In the genomic region with DNA sequence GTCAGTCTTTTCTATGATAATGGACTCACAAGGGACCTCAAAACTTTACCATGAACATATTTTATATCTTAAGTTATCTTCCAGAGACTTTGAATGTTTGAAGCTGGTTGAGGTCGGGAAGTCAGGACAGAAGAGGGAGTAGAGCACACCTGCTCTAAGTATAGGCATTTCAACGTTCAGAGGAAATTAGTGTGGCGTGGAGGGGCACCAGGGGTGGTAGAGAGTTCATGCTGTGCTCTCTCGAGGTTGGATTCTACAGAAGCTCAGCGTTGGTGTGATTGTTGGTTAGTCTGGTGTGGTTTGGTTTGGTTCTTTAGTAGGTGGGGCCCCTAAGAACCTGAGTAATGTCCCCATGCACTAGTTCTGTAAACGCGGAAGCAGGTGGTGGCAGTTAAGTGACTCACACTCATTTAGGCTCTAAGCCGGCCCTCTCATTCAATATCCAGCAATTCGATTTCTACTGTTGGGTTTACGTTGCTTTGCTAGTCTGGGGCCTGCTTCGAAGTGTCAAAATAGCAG, we compare ENCODE assay signal across 18 cellular contexts. TPM values are rescaled to one million over a fixed set of nuclear protein-coding genes. Genes with fewer than 3 reads are reported as not detected.
DNase-seq lines count a peak whose midpoint lies in the region; ATAC-seq and TF ChIP-seq lines count a peak whose summit lies in the region.
"Had no signal": no experiment of that assay in that cellular context is flagged by ENCODE, and none has a peak within 500 bp of the region (broad histone marks: within the 10 kb centered on the region; RNA-seq: fewer than 3 reads in every experiment).

No MANE protein-coding gene starts in this region.

- no peaks in the 10 kb centered on the region for H3K36me3 Mint-ChIP-seq in activated CD8-positive, alpha-beta T cell treated with anti-CD3 and anti-CD28 coated beads for 36 hours (ENCODE audit: low read depth)

- no peak overlapping the region for H3K27ac ChIP-seq in PC-9
- no peak overlapping the region for H3K27ac ChIP-seq in left ventricle myocardium inferior (replicated peaks)
- H3K27ac ChIP-seq: A549, KMS-11 had no signal

- no peaks in the 10 kb centered on the region for H3K79me2 ChIP-seq in PC-9 (ENCODE audit: low read depth)

- H3F3A ChIP-seq in PC-9 (ENCODE audit: insufficient read depth, low read depth), result no peaks in the 10 kb centered on the region

- ATAC-seq in activated CD8-positive, alpha-beta T cell treated with anti-CD3 and anti-CD28 coated beads for 36 hours, result no peak
- ATAC-seq: A549 had no signal

- intact Hi-C loops in PC-9 (cut with micrococcal nuclease; ENCODE audit: unreplicated experiment), result no loop called here
- intact Hi-C loops in activated CD8-positive, alpha-beta T cell treated with anti-CD3 and anti-CD28 coated beads for 36 hours (cut with micrococcal nuclease), result no loop called here
- intact Hi-C loops in left ventricle myocardium inferior (cut with micrococcal nuclease), result no loop called here

- no peaks in the 10 kb centered on the region for H3K27me3 Mint-ChIP-seq in activated CD8-positive, alpha-beta T cell treated with anti-CD3 and anti-CD28 coated beads for 36 hours

- no peaks in the 10 kb centered on the region for H3K4me1 Mint-ChIP-seq in activated CD8-positive, alpha-beta T cell treated with anti-CD3 and anti-CD28 coated beads for 36 hours (ENCODE audit: low read depth)

- BruUV-seq in PC-9 (replicated peaks; lab: Mats Ljungman, UMichigan), result no TSS peak

- H3K4me1 ChIP-seq in PC-9 (replicated peaks; ENCODE audit: insufficient read depth) (no peaks in the 10 kb centered on the region), left ventricle myocardium inferior (no peaks in the 10 kb centered on the region)
- H3K4me1 ChIP-seq: A549 had no signal

- H3K27ac Mint-ChIP-seq in activated CD8-positive, alpha-beta T cell treated with anti-CD3 and anti-CD28 coated beads for 36 hours, result no peak overlapping the region

- H3K4me3 ChIP-seq in PC-9 (no peak overlapping the region), left ventricle myocardium inferior (no peak overlapping the region)
- H3K4me3 ChIP-seq: A549 had no signal

- H3K9me2 ChIP-seq in PC-9 (ENCODE audit: insufficient read depth), result no peaks in the 10 kb centered on the region

- no peaks in the 10 kb centered on the region for H3K36me3 ChIP-seq in PC-9 (ENCODE audit: low read depth)
- no peaks in the 10 kb centered on the region for H3K36me3 ChIP-seq in left ventricle myocardium inferior

- H3K9me3 Mint-ChIP-seq in activated CD8-positive, alpha-beta T cell treated with anti-CD3 and anti-CD28 coated beads for 36 hours, result peaks cover 4% of the 10 kb centered on the region

- POLR2A ChIA-PET in PC-9 (lab: Charles Lee; ENCODE audit: unreplicated experiment), result no interaction called here
- POLR2A ChIA-PET in activated CD8-positive, alpha-beta T cell treated with anti-CD3 and anti-CD28 coated beads for 36 hours (lab: Charles Lee), result interaction anchor here (0.6 kb wide), 1 partner anchor 37 kb away, joined by 4 read pairs; no protein-coding TSS in a partner anchor

- H3K4me3 Mint-ChIP-seq in activated CD8-positive, alpha-beta T cell treated with anti-CD3 and anti-CD28 coated beads for 36 hours, result no peak overlapping the region

- no peaks in the 10 kb centered on the region for H4K20me1 ChIP-seq in PC-9 (ENCODE audit: insufficient read depth)

- no peaks in the 10 kb centered on the region for H3K27me3 ChIP-seq in PC-9 (ENCODE audit: insufficient read depth, low read depth)
- no peaks in the 10 kb centered on the region for H3K27me3 ChIP-seq in left ventricle myocardium inferior (ENCODE audit: low read depth)

- CTCF ChIA-PET in PC-9 (lab: Charles Lee), result no interaction called here
- CTCF ChIA-PET in activated CD8-positive, alpha-beta T cell treated with anti-CD3 and anti-CD28 coated beads for 36 hours (lab: Charles Lee), result no interaction called here

- H2AFZ ChIP-seq in PC-9, result 0 out of 2 replicates have a peak overlapping the region, but pooled peaks have one; percentile 55

- peak; percentile 44 for DNase-seq in NCI-H82 (lab: John Stamatoyannopoulos, UW)
- no peak for DNase-seq in NCI-H82 treated with DMSO at 0.1 percent for 48 hours (lab: John Stamatoyannopoulos, UW; ENCODE audit: unreplicated experiment)
- peak; percentile 66 for DNase-seq in MV-4-11 (lab: John Stamatoyannopoulos, UW)
- no peak for DNase-seq in PC-9
- DNase-seq in activated CD8-positive, alpha-beta T cell treated with anti-CD3 and anti-CD28 coated beads for 36 hours, result no peak
- no peak for DNase-seq in stimulated activated CD4-positive, alpha-beta T cell treated with anti-CD3 and anti-CD28 coated beads, Interleukin-1b, Interleukin-23, amount 100 ng/mL, for 48 hours
- DNase-seq in left ventricle myocardium inferior, result no peak
- DNase-seq in middle frontal gyrus (ENCODE audit: extremely low spot score, low spot score), result no peak
- DNase-seq: C1 segment of cervical spinal cord, H7, NCI-H1105, NCI-H345, NCI-H748 treated with DMSO at 0.1 percent for 48 hours, Right ventricle myocardium superior had no signal

- no peak overlapping the region for H3K4me2 ChIP-seq in PC-9
- H3K4me2 ChIP-seq: A549, KMS-11 had no signal

- H3K9me3 ChIP-seq in PC-9 (ENCODE audit: insufficient read depth, low read depth) (no peaks in the 10 kb centered on the region), left ventricle myocardium inferior (replicated peaks) (peaks cover 7% of the 10 kb centered on the region)
- H3K9me3 ChIP-seq: A549 had no signal

- TF ChIP-seq CTCF in PC-9 (conservative IDR thresholded peaks at IDR 0.05) (no peak), left ventricle myocardium inferior (IDR thresholded peaks at IDR 0.05; ENCODE audit: borderline replicate concordance) (no peak)
- no peak for TF ChIP-seq CTCF in activated CD8-positive, alpha-beta T cell treated with anti-CD3 and anti-CD28 coated beads for 36 hours (IDR thresholded peaks at IDR 0.05)

RNA-seq across cellular contexts. Expression of a gene that starts 19.8 kb away (rescaled TPM):
- total RNA-seq in PC-9 (2021), result not detected in 2 replicates
- total RNA-seq in activated CD8-positive, alpha-beta T cell treated with anti-CD3 and anti-CD28 coated beads for 36 hours, result not detected
- 0.99 TPM for total RNA-seq in left ventricle myocardium inferior
- total RNA-seq: M059J; T-helper 2 cell treated with Interferon-gamma antibody and Interleukin-4, amounts not matched to agents 100 ng/mL and 5 ng/mL, for 36 hours had no signal

Comparison
In these comparisons a context has a peak if more than half of its experiments do, and no peak if none do; other contexts are left out.
1. DNase-seq: peak in NCI-H82 (single experiment) and MV-4-11 (single experiment); none in NCI-H82 treated with DMSO at 0.1 percent for 48 hours (single experiment), PC-9 (0 of 2), activated CD8-positive, alpha-beta T cell treated with anti-CD3 and anti-CD28 coated beads for 36 hours (single experiment), stimulated activated CD4-positive, alpha-beta T cell treated with anti-CD3 and anti-CD28 coated beads, Interleukin-1b, Interleukin-23, amount 100 ng/mL, for 48 hours (single experiment), left ventricle myocardium inferior (single experiment) and middle frontal gyrus (single experiment).